ENCODE assay signal across 8 cellular contexts in the genomic region with DNA sequence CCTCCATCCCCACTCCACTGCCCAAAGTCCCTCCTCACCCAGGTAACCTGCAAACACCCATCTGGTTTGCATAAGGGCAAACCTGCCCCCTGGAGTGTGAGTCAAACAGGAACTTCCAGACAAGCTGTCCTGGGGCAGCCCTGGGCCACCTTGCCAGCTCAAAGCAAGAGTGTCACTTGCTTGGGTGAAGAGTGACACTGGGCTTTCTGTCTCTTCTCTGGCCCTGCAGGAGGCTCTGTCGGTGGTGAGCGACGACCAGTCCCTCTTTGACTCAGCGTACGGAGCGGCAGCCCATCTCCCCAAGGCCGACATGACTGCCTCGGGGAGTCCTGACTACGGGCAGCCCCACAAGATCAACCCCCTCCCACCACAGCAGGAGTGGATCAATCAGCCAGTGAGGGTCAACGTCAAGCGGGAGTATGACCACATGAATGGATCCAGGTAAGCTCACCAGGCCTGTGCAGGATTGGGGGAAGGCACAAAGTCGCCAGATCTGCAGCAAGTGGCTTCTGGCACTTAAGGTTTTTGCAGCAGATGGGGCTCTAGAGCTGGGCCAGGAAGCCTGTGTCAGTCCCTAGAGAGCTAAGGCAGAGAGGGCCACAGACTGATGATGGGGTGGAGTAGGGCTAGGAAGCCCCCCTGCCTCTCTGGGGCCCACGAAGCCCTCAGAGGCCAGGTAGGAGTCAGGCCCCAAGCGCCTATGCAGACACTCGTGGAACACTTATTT.
DNase-seq lines count a peak whose midpoint lies in the region; ATAC-seq, FAIRE-seq and TF ChIP-seq lines count a peak whose summit lies in the region.

No MANE protein-coding gene starts in this region.

- BruUV-seq in GM12878 (replicated peaks; lab: Mats Ljungman, UMichigan), result no TSS peak

- peak overlapping the region; percentile 21 for H2AFZ ChIP-seq in GM12878 (ENCODE audit: control insufficient read depth, low read depth, low read length)

- H3K27ac ChIP-seq in GM12878 (ENCODE audit: control insufficient read depth, insufficient read depth), result peak overlapping the region; percentile 87
- H3K27ac ChIP-seq in upper lobe of right lung, result no peak overlapping the region
- no peak overlapping the region for H3K27ac ChIP-seq in coronary artery

- peaks cover 10 to 14% of the 10 kb centered on the region in 2 experiments; a peak in 3 of 4 replicates for H3K36me3 ChIP-seq in GM12878 (ENCODE audit: control insufficient read depth in 2 of 2, insufficient read depth in 2 of 2, low read length in 1 of 2)
- H3K36me3 ChIP-seq in upper lobe of right lung, result peaks cover 48% of the 10 kb centered on the region

- H3K9ac ChIP-seq in GM12878 (ENCODE audit: control insufficient read depth, insufficient read depth, low read length), result peak overlapping the region; percentile 52

- peak; percentile 33; the same call in 1 of the 2 replicates for TF ChIP-seq RAD21 in GM12878 (IDR thresholded peaks at IDR 0.05; ENCODE audit: insufficient read depth, low read depth, low read length)

- peaks cover 10% of the 10 kb centered on the region for H3K79me2 ChIP-seq in GM12878 (ENCODE audit: control insufficient read depth, insufficient read depth, low read length)

- WGBS in GM12878 (ENCODE audit: insufficient coverage, insufficient replicate concordance, low lambda C conversion rate, missing lambda C conversion rate), result under 1% methylated on average over 15 of the region's 15 CpGs

- intact Hi-C loops in GM12878 (cut with micrococcal nuclease; ENCODE audit: unreplicated experiment), result loop anchor here (1.0 to 5.0 kb wide), 9 partner anchors 26 to 586 kb away; no protein-coding TSS in a partner anchor
- intact Hi-C loops in upper lobe of right lung (cut with DNase I), result no loop called here

- SMC1A ChIA-PET in GM12878 (lab: Charles Lee; ENCODE audit: uncharacterized antibody, unreplicated experiment), result interaction anchor here (0.7 to 8.5 kb wide), 52 partner anchors 9 to 598 kb away, joined by 3 to 159 read pairs (median 4); no protein-coding TSS in a partner anchor

- peak; percentile 36 to 66; a peak in 2 of 4 replicates for TF ChIP-seq EP300 in GM12878 (IDR thresholded peaks at IDR 0.05; ENCODE audit: borderline replicate concordance in 1 of 2, control insufficient read depth in 1 of 2, low read depth in 2 of 2, low read length in 2 of 2)

- H3K27me3 ChIP-seq in GM12878 (replicated peaks in 1 of 2; ENCODE audit: control insufficient read depth in 2 of 2, insufficient read depth in 2 of 2, low read length in 1 of 2) (no peaks in the 10 kb centered on the region), upper lobe of right lung (no peaks in the 10 kb centered on the region)

- peak; percentile 95 for DNase-seq in GM12865 (ENCODE audit: low read depth)
- peak; percentile 84 for DNase-seq in GM12878 (ENCODE audit: low read depth, low spot score)
- no peak for DNase-seq in upper lobe of right lung
- no peak for DNase-seq in HuH-7 (ENCODE audit: low spot score)
- DNase-seq in coronary artery (ENCODE audit: low spot score), result no peak
- no peak for DNase-seq in NCI-H82 treated with DMSO at 0.1 percent for 48 hours (lab: John Stamatoyannopoulos, UW; ENCODE audit: unreplicated experiment)

- no peaks in the 10 kb centered on the region for H4K20me1 ChIP-seq in GM12878 (ENCODE audit: control insufficient read depth, insufficient read depth)

- CTCF ChIA-PET in GM12878 (lab: Yijun Ruan, JAX), result interaction anchor here (0.6 to 9.5 kb wide), 61 partner anchors 10 to 796 kb away, joined by 3 to 187 read pairs (median 5); a partner anchor contains a TSS

- H3K4me3 ChIP-seq in GM12865 (ENCODE audit: low read depth, low read length), result peak overlapping the region; percentile 45
- H3K4me3 ChIP-seq in GM12878, result no peak overlapping the region
- no peak overlapping the region for H3K4me3 ChIP-seq in upper lobe of right lung
- no peak overlapping the region for H3K4me3 ChIP-seq in coronary artery

- POLR2A ChIA-PET in GM12878 (lab: Charles Lee), result interaction anchor here (1.3 to 1.8 kb wide), 4 partner anchors 24 to 63 kb away, joined by 3 to 9 read pairs (median 4); no protein-coding TSS in a partner anchor

- in situ Hi-C loops in GM12878 (cut with MboI), result loop anchor here (5.0 kb wide), 1 partner anchor 471 kb away; no protein-coding TSS in a partner anchor

- RAD21 ChIA-PET in GM12878 (lab: Charles Lee; ENCODE audit: unreplicated experiment), result interaction anchor here (0.8 to 5.1 kb wide), 42 partner anchors 23 to 600 kb away, joined by 3 to 103 read pairs (median 4); no protein-coding TSS in a partner anchor

- no peaks in the 10 kb centered on the region for H3K9me3 ChIP-seq in GM12878 (replicated peaks; ENCODE audit: control insufficient read depth, insufficient read depth, low read length)
- H3K9me3 ChIP-seq in upper lobe of right lung, result no peaks in the 10 kb centered on the region

- peak; percentile 82 for FAIRE-seq in GM12878 (lab: Jason Lieb, UNC)

- TF ChIP-seq POLR2A in GM12878 (IDR thresholded peaks at IDR 0.05; ENCODE audit: low read depth, low read length), result no peak

- H3K4me2 ChIP-seq in GM12878 (ENCODE audit: control insufficient read depth, insufficient read depth), result peak overlapping the region; percentile 87

- ATAC-seq in GM19452 (IDR thresholded peaks at IDR 0.05; ENCODE audit: unreplicated experiment) (peak; percentile 76), HG03342 (IDR thresholded peaks at IDR 0.05; ENCODE audit: unreplicated experiment) (peak; percentile 62), GM12878 (peak; percentile 90), upper lobe of right lung (no peak)

- H3K4me1 ChIP-seq in GM12878 (ENCODE audit: control insufficient read depth, insufficient read depth, low read length) (peaks cover 31% of the 10 kb centered on the region), upper lobe of right lung (peaks cover 15% of the 10 kb centered on the region)

- TF ChIP-seq CTCF in GM12865 (IDR thresholded peaks at IDR 0.05; ENCODE audit: insufficient read depth, low read depth, low read length, missing control alignments), result peak; percentile 6
- TF ChIP-seq CTCF in GM12878 (IDR thresholded peaks at IDR 0.05 in 2 of 3, conservative IDR thresholded peaks at IDR 0.05 in 1 of 3; ENCODE audit: control insufficient read depth in 2 of 3, extremely low read depth in 1 of 3, insufficient read depth in 1 of 3, low read depth in 3 of 3, low read length in 3 of 3), result peak; percentile 9 to 43 (median 23); a peak in 4 of 6 replicates
- no peak for TF ChIP-seq CTCF in upper lobe of right lung (IDR thresholded peaks at IDR 0.05)
- no peak for TF ChIP-seq CTCF in coronary artery (IDR thresholded peaks at IDR 0.05)

TF ChIP-seq in GM12878, 131 proteins besides CTCF, POLR2A, EP300 and RAD21 (continues in another document):
- TF ChIP-seq RAD51 (IDR thresholded peaks at IDR 0.05), result no peak
- no peak for TF ChIP-seq MYC (IDR thresholded peaks at IDR 0.05; ENCODE audit: insufficient read depth, insufficient read length, insufficient replicate concordance, low read length, severe bottlenecking)
- no peak for TF ChIP-seq NR2C1 (IDR thresholded peaks at IDR 0.05)
- peak; percentile 22; the same call in 1 of the 2 replicates for TF ChIP-seq SMC3 (IDR thresholded peaks at IDR 0.05; ENCODE audit: borderline replicate concordance, low read length)
- TF ChIP-seq, protein P1, sequence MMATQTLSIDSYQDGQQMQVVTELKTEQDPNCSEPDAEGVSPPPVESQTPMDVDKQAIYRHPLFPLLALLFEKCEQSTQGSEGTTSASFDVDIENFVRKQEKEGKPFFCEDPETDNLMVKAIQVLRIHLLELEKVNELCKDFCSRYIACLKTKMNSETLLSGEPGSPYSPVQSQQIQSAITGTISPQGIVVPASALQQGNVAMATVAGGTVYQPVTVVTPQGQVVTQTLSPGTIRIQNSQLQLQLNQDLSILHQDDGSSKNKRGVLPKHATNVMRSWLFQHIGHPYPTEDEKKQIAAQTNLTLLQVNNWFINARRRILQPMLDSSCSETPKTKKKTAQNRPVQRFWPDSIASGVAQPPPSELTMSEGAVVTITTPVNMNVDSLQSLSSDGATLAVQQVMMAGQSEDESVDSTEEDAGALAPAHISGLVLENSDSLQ (IDR thresholded peaks at IDR 0.05), result peak; percentile 83
- no peak for TF ChIP-seq POLR2AphosphoS2 (IDR thresholded peaks at IDR 0.05; ENCODE audit: low read depth, low read length)
- no peak for TF ChIP-seq RB1 (IDR thresholded peaks at IDR 0.05; ENCODE audit: borderline replicate concordance)
- TF ChIP-seq TCF3 (IDR thresholded peaks at IDR 0.05; ENCODE audit: borderline replicate concordance, insufficient read depth, low read depth, low read length), result peak; percentile 84; the same call in 1 of the 2 replicates
- TF ChIP-seq IKZF1 (conservative IDR thresholded peaks at IDR 0.05), result peak; percentile 60
- peak; percentile 33; the same call in 1 of the 2 replicates for TF ChIP-seq MTA2 (IDR thresholded peaks at IDR 0.05; ENCODE audit: low read depth)
- TF ChIP-seq MEF2B (IDR thresholded peaks at IDR 0.05; ENCODE audit: partially characterized antibody, poor library complexity, severe bottlenecking), result peak; percentile 62
- no peak for TF ChIP-seq CHD2 (IDR thresholded peaks at IDR 0.05; ENCODE audit: borderline replicate concordance, low read depth, low read length)
- peak; percentile 79; the same call in 1 of the 2 replicates for TF ChIP-seq PAX5 (IDR thresholded peaks at IDR 0.05; ENCODE audit: borderline replicate concordance, low read depth, low read length)
- no peak for TF ChIP-seq ZNF24 (IDR thresholded peaks at IDR 0.05)
- no peak for TF ChIP-seq STAT1 (conservative IDR thresholded peaks at IDR 0.05)
- no peak for TF ChIP-seq GABPA (IDR thresholded peaks at IDR 0.05; ENCODE audit: low read depth)
- TF ChIP-seq NR2F1 (conservative IDR thresholded peaks at IDR 0.05), result peak; percentile 85
- no peak; the same call in 1 of the 2 replicates for TF ChIP-seq RUNX3 (IDR thresholded peaks at IDR 0.05; ENCODE audit: low read length)
- TF ChIP-seq FOXM1 (IDR thresholded peaks at IDR 0.05; ENCODE audit: low read depth, low read length), result no peak
- TF ChIP-seq NFXL1 (IDR thresholded peaks at IDR 0.05; ENCODE audit: borderline replicate concordance), result no peak

Comparison
In these comparisons a context has a peak if more than half of its experiments do, and no peak if none do; other contexts are left out.
1. DNase-seq: peak in GM12865 (single experiment) and GM12878 (single experiment); none in upper lobe of right lung (single experiment), HuH-7 (single experiment), coronary artery (single experiment) and NCI-H82 treated with DMSO at 0.1 percent for 48 hours (single experiment).
2. CTCF ChIP-seq: peak in GM12865 (single experiment) and GM12878 (3 of 3); none in upper lobe of right lung (single experiment) and coronary artery (single experiment).